In genomic region chr22:21640810-21641209, GRCh38 we compare ENCODE assay signal across 14 cellular contexts. TPM values are rescaled to one million over a fixed set of nuclear protein-coding genes. Genes with fewer than 3 reads are reported as not detected.
DNase-seq lines count a peak whose midpoint lies in the region; ATAC-seq and TF ChIP-seq lines count a peak whose summit lies in the region.
"Had no signal": no experiment of that assay in that cellular context is flagged by ENCODE, and none has a peak within 500 bp of the region (broad histone marks: within the 10 kb centered on the region; RNA-seq: fewer than 3 reads in every experiment).

No MANE protein-coding gene starts in this region.

- no peaks in the 10 kb centered on the region for H3K79me2 ChIP-seq in PC-9 (ENCODE audit: low read depth)

- H3K4me1 ChIP-seq in PC-9 (replicated peaks; ENCODE audit: insufficient read depth) (no peaks in the 10 kb centered on the region; the same call in 1 of the 2 replicates), HAP-1 (peaks cover 9% of the 10 kb centered on the region)

- H3K27me3 ChIP-seq in PC-9 (ENCODE audit: insufficient read depth, low read depth) (no peaks in the 10 kb centered on the region), HAP-1 (ENCODE audit: low read depth) (no peaks in the 10 kb centered on the region)
- H3K27me3 ChIP-seq: heart left ventricle had no signal

- no peaks in the 10 kb centered on the region for H3K9me3 ChIP-seq in PC-9 (ENCODE audit: insufficient read depth, low read depth)
- H3K9me3 ChIP-seq in HAP-1 = no peaks in the 10 kb centered on the region
- H3K9me3 ChIP-seq: heart left ventricle had no signal

- peak overlapping the region; percentile 90 for H3K4me3 Mint-ChIP-seq in stimulated activated naive CD8-positive, alpha-beta T cell treated with anti-CD3 and anti-CD28 coated beads, Interleukin-15, Interleukin-2, amounts not matched to agents 100 ng/mL and 50 ng/mL, for 24 hours
- H3K4me3 Mint-ChIP-seq in endothelial cell (ENCODE audit: unreplicated experiment) = peak overlapping the region; percentile 89
- H3K4me3 Mint-ChIP-seq in type B pancreatic cell = peak overlapping the region; percentile 90

- no peak overlapping the region for H3K27ac Mint-ChIP-seq in stimulated activated naive CD8-positive, alpha-beta T cell treated with anti-CD3 and anti-CD28 coated beads, Interleukin-15, Interleukin-2, amounts not matched to agents 100 ng/mL and 50 ng/mL, for 24 hours
- H3K27ac Mint-ChIP-seq in endothelial cell (ENCODE audit: unreplicated experiment) = no peak overlapping the region
- H3K27ac Mint-ChIP-seq in type B pancreatic cell = peak overlapping the region; percentile 86

- intact Hi-C loops in PC-9 (cut with micrococcal nuclease; ENCODE audit: unreplicated experiment) = no loop called here

- peaks cover 8% of the 10 kb centered on the region for H3K27me3 Mint-ChIP-seq in stimulated activated naive CD8-positive, alpha-beta T cell treated with anti-CD3 and anti-CD28 coated beads, Interleukin-15, Interleukin-2, amounts not matched to agents 100 ng/mL and 50 ng/mL, for 24 hours
- peaks cover 10% of the 10 kb centered on the region for H3K27me3 Mint-ChIP-seq in endothelial cell (ENCODE audit: unreplicated experiment)
- no peaks in the 10 kb centered on the region for H3K27me3 Mint-ChIP-seq in type B pancreatic cell
- H3K27me3 Mint-ChIP-seq: central memory CD8-positive, alpha-beta T cell had no signal

- H3K36me3 ChIP-seq in PC-9 (ENCODE audit: low read depth) = no peaks in the 10 kb centered on the region
- H3K36me3 ChIP-seq in HAP-1 (replicated peaks) = peaks cover 21% of the 10 kb centered on the region

- no peak overlapping the region for H3K27ac ChIP-seq in PC-9

- no peak for ATAC-seq in stimulated activated naive CD8-positive, alpha-beta T cell treated with anti-CD3 and anti-CD28 coated beads, Interleukin-15, Interleukin-2, amounts not matched to agents 100 U/mL and 50 U/mL, for 24 hours

- in situ Hi-C loops in HAP-1 (cut with MboI; ENCODE audit: low sequenced_read_pairs) = no loop called here

- H3F3A ChIP-seq in PC-9 (ENCODE audit: insufficient read depth, low read depth) = no peaks in the 10 kb centered on the region

- no peak overlapping the region for H3K4me3 ChIP-seq in PC-9
- H3K4me3 ChIP-seq in HAP-1 = no peak overlapping the region

- TF ChIP-seq CTCF in PC-9 (conservative IDR thresholded peaks at IDR 0.05) (no peak), endothelial cell (IDR thresholded peaks at IDR 0.05; ENCODE audit: unreplicated experiment) (no peak), type B pancreatic cell (conservative IDR thresholded peaks at IDR 0.05) (no peak)

- BruUV-seq in PC-9 (replicated peaks; lab: Mats Ljungman, UMichigan) = no TSS peak

- peak overlapping the region; percentile 90 for H3K4me2 ChIP-seq in PC-9

- peaks cover 16% of the 10 kb centered on the region for H3K36me3 Mint-ChIP-seq in stimulated activated naive CD8-positive, alpha-beta T cell treated with anti-CD3 and anti-CD28 coated beads, Interleukin-15, Interleukin-2, amounts not matched to agents 100 ng/mL and 50 ng/mL, for 24 hours (ENCODE audit: low read depth)
- H3K36me3 Mint-ChIP-seq in endothelial cell (ENCODE audit: low read depth, unreplicated experiment) = peaks cover 6% of the 10 kb centered on the region
- H3K36me3 Mint-ChIP-seq in type B pancreatic cell = peaks cover 8% of the 10 kb centered on the region

- CTCF ChIA-PET in PC-9 (lab: Charles Lee) = interaction anchor here (0.6 to 2.2 kb wide), 2 partner anchors 12 to 683 kb away, joined by 3 to 12 read pairs; no protein-coding TSS in a partner anchor

- H2AFZ ChIP-seq in PC-9 = no peak overlapping the region

- POLR2A ChIA-PET in PC-9 (lab: Charles Lee; ENCODE audit: unreplicated experiment) = no interaction called here

- no peaks in the 10 kb centered on the region for H4K20me1 ChIP-seq in PC-9 (ENCODE audit: insufficient read depth)

- H3K4me1 Mint-ChIP-seq in stimulated activated naive CD8-positive, alpha-beta T cell treated with anti-CD3 and anti-CD28 coated beads, Interleukin-15, Interleukin-2, amounts not matched to agents 100 ng/mL and 50 ng/mL, for 24 hours (ENCODE audit: low read depth) = peaks cover 26% of the 10 kb centered on the region
- H3K4me1 Mint-ChIP-seq in endothelial cell (ENCODE audit: unreplicated experiment) (peaks cover 19% of the 10 kb centered on the region), type B pancreatic cell (ENCODE audit: unreplicated experiment) (peaks cover 19% of the 10 kb centered on the region)

- H3K9me2 ChIP-seq in PC-9 (ENCODE audit: insufficient read depth) = no peaks in the 10 kb centered on the region

- no peak for DNase-seq in stimulated activated naive CD8-positive, alpha-beta T cell treated with anti-CD3 and anti-CD28 coated beads, Interleukin-15, Interleukin-2, amounts not matched to agents 100 U/mL and 50 U/mL, for 24 hours
- DNase-seq in PC-9 = no peak
- DNase-seq in endothelial cell (ENCODE audit: low spot score) = no peak
- DNase-seq in type B pancreatic cell (ENCODE audit: extremely low spot score, unreplicated experiment) = no peak
- DNase-seq in stimulated activated naive CD4-positive, alpha-beta T cell (lab: John Stamatoyannopoulos, UW) = no peak
- DNase-seq in LoVo (ENCODE audit: low spot score) = no peak
- no peak for DNase-seq in HAP-1 (ENCODE audit: low spot score in 2 of 2)
- DNase-seq: KG1, NCI-H2081, NCI-H82 had no signal

- no peaks in the 10 kb centered on the region for H3K9me3 Mint-ChIP-seq in stimulated activated naive CD8-positive, alpha-beta T cell treated with anti-CD3 and anti-CD28 coated beads, Interleukin-15, Interleukin-2, amounts not matched to agents 100 ng/mL and 50 ng/mL, for 24 hours
- H3K9me3 Mint-ChIP-seq in endothelial cell (ENCODE audit: unreplicated experiment) (no peaks in the 10 kb centered on the region), type B pancreatic cell (no peaks in the 10 kb centered on the region)
- H3K9me3 Mint-ChIP-seq: central memory CD8-positive, alpha-beta T cell had no signal

RNA-seq across cellular contexts. Expression of gene SDF2L1, which starts 1.3 kb away (rescaled TPM):
- total RNA-seq in PC-9 (2021) = 22.5 and 23.2 TPM in 2 replicates
- 32.4 TPM for total RNA-seq in endothelial cell (ENCODE audit: unreplicated experiment)
- 56.3 and 56.5 TPM in 2 replicates for total RNA-seq in type B pancreatic cell (ENCODE audit: low replicate concordance)

RNA-seq across cellular contexts. Expression of gene CCDC116, which starts 8.2 kb away (rescaled TPM):
- total RNA-seq in PC-9 (2021) = 0.33 and 0.63 TPM in 2 replicates
- total RNA-seq in endothelial cell (ENCODE audit: unreplicated experiment) = 0.36 TPM
- 0.21 and 0.87 TPM in 2 replicates for total RNA-seq in type B pancreatic cell (ENCODE audit: low replicate concordance)
- total RNA-seq: skeletal muscle tissue had no signal

RNA-seq across cellular contexts. Expression of gene YDJC, which starts 11.0 kb away (rescaled TPM):
- total RNA-seq in PC-9 (2021) = 25.7 and 39.1 TPM in 2 replicates
- 11.2 TPM for total RNA-seq in endothelial cell (ENCODE audit: unreplicated experiment)
- 20.7 and 24.5 TPM in 2 replicates for total RNA-seq in type B pancreatic cell (ENCODE audit: low replicate concordance)

RNA-seq across cellular contexts. Expression of gene PPIL2, which starts 25.0 kb away (rescaled TPM):
- total RNA-seq in PC-9 (2021) = 23.8 and 26.3 TPM in 2 replicates
- total RNA-seq in endothelial cell (ENCODE audit: unreplicated experiment) = 31.9 TPM
- total RNA-seq in type B pancreatic cell (ENCODE audit: low replicate concordance) = 41.1 and 49.2 TPM in 2 replicates
